In the genomic region with DNA sequence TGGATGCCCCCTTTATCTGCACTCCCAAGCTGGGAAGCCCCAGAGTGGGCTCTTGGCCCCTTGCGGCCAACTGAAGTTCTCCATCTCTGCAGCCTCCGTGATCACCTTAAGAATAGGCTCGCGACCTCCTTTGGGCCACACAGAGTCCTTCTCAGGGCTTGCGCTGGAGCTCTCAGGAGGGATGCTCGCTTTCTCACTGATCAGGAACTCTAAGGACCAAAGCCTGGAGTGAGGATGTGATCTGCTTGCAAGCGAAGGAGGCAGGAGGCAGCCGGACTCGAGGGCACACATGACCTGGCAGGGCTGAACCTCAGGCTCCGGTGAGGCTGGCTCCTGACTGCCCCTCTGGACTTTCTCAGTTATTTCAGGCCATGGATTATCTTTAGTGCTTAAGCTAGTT, we compare ENCODE assay signal across 21 cellular contexts.
"Had no signal": no experiment of that assay in that cellular context is flagged by ENCODE, and none has a peak within 500 bp of the region (broad histone marks: within the 10 kb centered on the region; RNA-seq: fewer than 3 reads in every experiment).

No MANE protein-coding gene starts in this region.

- H3K36me3 ChIP-seq: brain microvascular endothelial cell had no signal

- H3K27ac ChIP-seq: brain microvascular endothelial cell had no signal

- ATAC-seq: activated T-helper 17 cell treated with anti-CD3 and anti-CD28 coated beads, Interleukin-2, amount 50 U/mL, for 72 hours; PC-3; T-helper 17 cell had no signal

- H3K36me3 Mint-ChIP-seq: activated naive CD8-positive, alpha-beta T cell had no signal

- H3K27me3 ChIP-seq: brain microvascular endothelial cell had no signal

- H3K4me3 Mint-ChIP-seq: activated CD4-positive, alpha-beta memory T cell treated with anti-CD3 and anti-CD28 coated beads, Interleukin-2, amount 10 ng/mL, durations not matched to agents 7 days and 5 days; activated naive CD4-positive, alpha-beta T cell treated with anti-CD3 and anti-CD28 coated beads for 36 hours; activated naive CD8-positive, alpha-beta T cell; activated T-helper 17 cell treated with anti-CD3 and anti-CD28 coated beads, Interleukin-2, amount 50 U/mL, for 72 hours; T-helper 17 cell had no signal

- DNase-seq: activated CD4-positive, alpha-beta memory T cell treated with anti-CD3 and anti-CD28 coated beads, Interleukin-2, amount 10 ng/mL, durations not matched to agents 7 days and 5 days; activated CD4-positive, alpha-beta T cell treated with anti-CD3 and anti-CD28 coated beads, Interleukin-2, amount 50 U/mL, for 1 hour; activated CD4-positive, CD25-positive, alpha-beta regulatory T cell; activated gamma-delta T cell; activated naive CD4-positive, alpha-beta T cell treated with anti-CD3 and anti-CD28 coated beads for 36 hours; activated T-cell treated with anti-CD3 and anti-CD28 coated beads for 4 hours; activated T-cell treated with anti-CD3 and anti-CD28 coated beads, Interleukin-2, amount 50 U/mL, for 48 hours; amygdala; brain microvascular endothelial cell; Kasumi-1; NCI-H1048; NCI-H1417 treated with DMSO at 0.1 percent for 48 hours; NCI-H1694 treated with DMSO at 0.1 percent for 48 hours; NCI-H2029 treated with DMSO at 0.1 percent for 48 hours; NCI-H524; PC-3; SHP77 treated with DMSO at 0.1 percent for 48 hours; T-helper 17 cell; T-helper 9 cell had no signal

- H3K4me1 Mint-ChIP-seq: activated CD4-positive, alpha-beta memory T cell treated with anti-CD3 and anti-CD28 coated beads, Interleukin-2, amount 10 ng/mL, durations not matched to agents 7 days and 5 days; activated T-helper 17 cell treated with anti-CD3 and anti-CD28 coated beads, Interleukin-2, amount 50 U/mL, for 72 hours; T-helper 17 cell had no signal

- H3K27ac Mint-ChIP-seq: activated CD4-positive, alpha-beta memory T cell treated with anti-CD3 and anti-CD28 coated beads, Interleukin-2, amount 10 ng/mL, durations not matched to agents 7 days and 5 days; activated naive CD4-positive, alpha-beta T cell treated with anti-CD3 and anti-CD28 coated beads for 36 hours; activated naive CD8-positive, alpha-beta T cell; activated T-helper 17 cell treated with anti-CD3 and anti-CD28 coated beads, Interleukin-2, amount 50 U/mL, for 72 hours; T-helper 17 cell had no signal

- H3K9me3 Mint-ChIP-seq: activated CD4-positive, alpha-beta memory T cell treated with anti-CD3 and anti-CD28 coated beads, Interleukin-2, amount 10 ng/mL, durations not matched to agents 7 days and 5 days; activated naive CD4-positive, alpha-beta T cell treated with anti-CD3 and anti-CD28 coated beads for 36 hours; activated T-helper 17 cell treated with anti-CD3 and anti-CD28 coated beads, Interleukin-2, amount 50 U/mL, for 72 hours had no signal

- H3K27me3 Mint-ChIP-seq: activated CD4-positive, alpha-beta memory T cell treated with anti-CD3 and anti-CD28 coated beads, Interleukin-2, amount 10 ng/mL, durations not matched to agents 7 days and 5 days; activated naive CD8-positive, alpha-beta T cell had no signal
